ENCODE assay signal across 12 cellular contexts in genomic region chr17:47653442-47653841, GRCh38. TPM values are rescaled to one million over a fixed set of nuclear protein-coding genes. Genes with fewer than 3 reads are reported as not detected.
DNase-seq lines count a peak whose midpoint lies in the region; ATAC-seq and TF ChIP-seq lines count a peak whose summit lies in the region.
"Had no signal": no experiment of that assay in that cellular context is flagged by ENCODE, and none has a peak within 500 bp of the region (broad histone marks: within the 10 kb centered on the region; RNA-seq: fewer than 3 reads in every experiment).

No MANE protein-coding gene starts in this region.

- peaks cover 68% of the 10 kb centered on the region for H3K36me3 Mint-ChIP-seq in activated CD4-positive, alpha-beta memory T cell treated with anti-CD3 and anti-CD28 coated beads for 36 hours
- peaks cover 30% of the 10 kb centered on the region for H3K36me3 Mint-ChIP-seq in mesothelial cell of epicardium

- 44 to 50% methylated on average over 1 of the region's 2 CpGs for WGBS in mesodermal cell (ENCODE audit: insufficient coverage in 2 of 2), 2 experiments

- H3F3A ChIP-seq in DOHH2 (ENCODE audit: control insufficient read depth, insufficient read depth) = peaks cover 26% of the 10 kb centered on the region

- H3K27me3 ChIP-seq in BLaER1 treated with 17β-estradiol and CSF1 and Interleukin-3, amounts not matched to agents 10 nM and 100 nM = no peaks in the 10 kb centered on the region
- no peaks in the 10 kb centered on the region for H3K27me3 ChIP-seq in DOHH2 (ENCODE audit: control insufficient read depth, low read length)
- H3K27me3 ChIP-seq: heart right ventricle had no signal

- no peak for ATAC-seq in GM18505 (IDR thresholded peaks at IDR 0.05; ENCODE audit: unreplicated experiment)
- ATAC-seq: heart right ventricle; naive thymus-derived CD8-positive, alpha-beta T cell had no signal

- H3K4me3 Mint-ChIP-seq in activated CD4-positive, alpha-beta memory T cell treated with anti-CD3 and anti-CD28 coated beads for 36 hours = peak overlapping the region; percentile 48
- no peak overlapping the region for H3K4me3 Mint-ChIP-seq in mesothelial cell of epicardium

- TF ChIP-seq CTCF in DOHH2 (IDR thresholded peaks at IDR 0.05; ENCODE audit: low read depth, low read length, poor library complexity, severe bottlenecking) (no peak), GM10248 (IDR thresholded peaks at IDR 0.05; ENCODE audit: control extremely low read depth, extremely low read depth, low read depth, missing control alignments) (no peak), mesothelial cell of epicardium (IDR thresholded peaks at IDR 0.05; ENCODE audit: unreplicated experiment) (no peak)

- no peaks in the 10 kb centered on the region for H3K9me3 ChIP-seq in BLaER1 treated with 17β-estradiol and CSF1 and Interleukin-3, amounts not matched to agents 10 nM and 100 nM (replicated peaks in 1 of 11)
- H3K9me3 ChIP-seq in DOHH2 (ENCODE audit: control insufficient read depth, insufficient read depth, low read length) (no peaks in the 10 kb centered on the region), mesodermal cell (ENCODE audit: control insufficient read depth, low read length) (no peaks in the 10 kb centered on the region)
- H3K9me3 ChIP-seq: heart right ventricle had no signal

- H3K27me3 Mint-ChIP-seq in activated CD4-positive, alpha-beta memory T cell treated with anti-CD3 and anti-CD28 coated beads for 36 hours = no peaks in the 10 kb centered on the region
- no peaks in the 10 kb centered on the region for H3K27me3 Mint-ChIP-seq in mesothelial cell of epicardium (ENCODE audit: low read depth)
- H3K27me3 Mint-ChIP-seq: naive thymus-derived CD8-positive, alpha-beta T cell had no signal

- H3K4me2 ChIP-seq in BLaER1 treated with 17β-estradiol and CSF1 and Interleukin-3, amounts not matched to agents 10 nM and 100 nM = peak overlapping the region; percentile 79 to 99 (median 90); a peak in 21 of 22 replicates
- peak overlapping the region; percentile 78 for H3K4me2 ChIP-seq in DOHH2 (ENCODE audit: low read length)

- H3K4me1 ChIP-seq in BLaER1 treated with 17β-estradiol and CSF1 and Interleukin-3, amounts not matched to agents 10 nM and 100 nM = peaks cover 56 to 80% (median 76%) of the 10 kb centered on the region in 10 experiments
- H3K4me1 ChIP-seq in DOHH2 (ENCODE audit: control insufficient read depth, low read length) (peaks cover 75% of the 10 kb centered on the region), mesodermal cell (ENCODE audit: control insufficient read depth, insufficient read depth, low read length, poor library complexity, severe bottlenecking) (peaks cover 16% of the 10 kb centered on the region)

- H3K27ac ChIP-seq in BLaER1 treated with 17β-estradiol and CSF1 and Interleukin-3, amounts not matched to agents 10 nM and 100 nM = no peak overlapping the region
- H3K27ac ChIP-seq in DOHH2 (ENCODE audit: low read depth, low read length) (no peak overlapping the region), mesodermal cell (ENCODE audit: low read depth, low read length, severe bottlenecking) (no peak overlapping the region)
- H3K27ac ChIP-seq: heart right ventricle had no signal

- intact Hi-C loops in activated CD4-positive, alpha-beta memory T cell treated with anti-CD3 and anti-CD28 coated beads for 36 hours (cut with micrococcal nuclease) = no loop called here

- peak overlapping the region in 2 of 11 experiments; percentile 5 to 7; a peak in 5 of 22 replicates for H3K9ac ChIP-seq in BLaER1 treated with 17β-estradiol and CSF1 and Interleukin-3, amounts not matched to agents 10 nM and 100 nM

- no peak for DNase-seq in activated CD4-positive, alpha-beta memory T cell treated with anti-CD3 and anti-CD28 coated beads for 36 hours
- DNase-seq in GM10248 (ENCODE audit: extremely low spot score) (no peak), mesothelial cell of epicardium (ENCODE audit: low spot score in 2 of 2, unreplicated experiment in 2 of 2) (no peak)
- DNase-seq: caudate nucleus; heart right ventricle; naive thymus-derived CD8-positive, alpha-beta T cell; NCI-H146; NCI-H526 had no signal

- peaks cover 70% of the 10 kb centered on the region for H3K4me1 Mint-ChIP-seq in activated CD4-positive, alpha-beta memory T cell treated with anti-CD3 and anti-CD28 coated beads for 36 hours (ENCODE audit: low read depth)
- H3K4me1 Mint-ChIP-seq in mesothelial cell of epicardium = peaks cover 31% of the 10 kb centered on the region

- peak overlapping the region; percentile 77 for H3K27ac Mint-ChIP-seq in activated CD4-positive, alpha-beta memory T cell treated with anti-CD3 and anti-CD28 coated beads for 36 hours
- no peak overlapping the region for H3K27ac Mint-ChIP-seq in mesothelial cell of epicardium

- peaks cover 87% of the 10 kb centered on the region for H3K79me2 ChIP-seq in DOHH2 (ENCODE audit: control insufficient read depth, low read length)

- no peaks in the 10 kb centered on the region for H3K9me2 ChIP-seq in DOHH2 (replicated peaks; ENCODE audit: control insufficient read depth, low read length)

- peak overlapping the region in 7 of 10 experiments; percentile 10 to 92 (median 80); a peak in 11 of 20 replicates for H3K4me3 ChIP-seq in BLaER1 treated with 17β-estradiol and CSF1 and Interleukin-3, amounts not matched to agents 10 nM and 100 nM
- H3K4me3 ChIP-seq in DOHH2 (ENCODE audit: low read length) (peak overlapping the region; percentile 14; the same call in 1 of the 2 replicates), mesodermal cell (ENCODE audit: extremely low read depth, insufficient read depth, low read length, poor library complexity, severe bottlenecking) (peak overlapping the region; percentile 9)
- H3K4me3 ChIP-seq: heart right ventricle had no signal

- no peak for TF ChIP-seq POLR2A in GM18505 (IDR thresholded peaks at IDR 0.05; ENCODE audit: borderline replicate concordance, extremely low read depth, insufficient read depth, insufficient read length)

- POLR2A ChIA-PET in activated CD4-positive, alpha-beta memory T cell treated with anti-CD3 and anti-CD28 coated beads for 36 hours (lab: Charles Lee) = interaction anchor here (1.0 to 5.1 kb wide), 2 partner anchors 11 to 44 kb away, joined by 3 to 31 read pairs; no protein-coding TSS in a partner anchor
- POLR2A ChIA-PET in GM10248 (lab: Yijun Ruan, JAX) = no interaction called here

- H3K9me3 Mint-ChIP-seq in activated CD4-positive, alpha-beta memory T cell treated with anti-CD3 and anti-CD28 coated beads for 36 hours = no peaks in the 10 kb centered on the region
- H3K9me3 Mint-ChIP-seq in mesothelial cell of epicardium = no peaks in the 10 kb centered on the region

- H4K20me1 ChIP-seq in BLaER1 treated with 17β-estradiol and CSF1 and Interleukin-3, amounts not matched to agents 10 nM and 100 nM = peaks cover 70 to 79% (median 71%) of the 10 kb centered on the region in 11 experiments
- H4K20me1 ChIP-seq in DOHH2 (ENCODE audit: control insufficient read depth, insufficient read depth, low read depth, low read length) = peaks cover 49% of the 10 kb centered on the region

- CTCF ChIA-PET in activated CD4-positive, alpha-beta memory T cell treated with anti-CD3 and anti-CD28 coated beads for 36 hours (lab: Charles Lee) = interaction anchor here (1.1 to 4.8 kb wide), 2 partner anchors 11 to 51 kb away, joined by 3 to 38 read pairs; no protein-coding TSS in a partner anchor
- CTCF ChIA-PET in GM10248 (lab: Yijun Ruan, JAX) = interaction anchor here (1.5 to 3.6 kb wide), 3 partner anchors 11 to 292 kb away, joined by 3 to 27 read pairs (median 3); no protein-coding TSS in a partner anchor

- peaks cover 72 to 78% (median 76%) of the 10 kb centered on the region in 11 experiments for H3K36me3 ChIP-seq in BLaER1 treated with 17β-estradiol and CSF1 and Interleukin-3, amounts not matched to agents 10 nM and 100 nM
- H3K36me3 ChIP-seq in DOHH2 (ENCODE audit: control insufficient read depth, low read length) = peaks cover 85% of the 10 kb centered on the region
- H3K36me3 ChIP-seq in mesodermal cell (ENCODE audit: control insufficient read depth, insufficient read depth, low read length) = peaks cover 79% of the 10 kb centered on the region

RNA-seq across cellular contexts. Expression of gene KPNB1, which starts 3.7 kb away (rescaled TPM):
- total RNA-seq in activated CD4-positive, alpha-beta memory T cell treated with anti-CD3 and anti-CD28 coated beads for 36 hours = 100 to 1,000 TPM; 475 to 488 TPM
- 379 TPM for polyA plus RNA-seq in mesodermal cell (2013, experiment 1 of 2)
- polyA plus RNA-seq in mesodermal cell (2013, experiment 2 of 2) = 356 TPM
- 284 to 314 TPM (median 302 TPM) in 3 replicates for total RNA-seq in mesothelial cell of epicardium

RNA-seq across cellular contexts. Expression of gene TBKBP1, which starts 40.5 kb away (rescaled TPM):
- 10 to 100 TPM; 11.3 to 13.0 TPM for total RNA-seq in activated CD4-positive, alpha-beta memory T cell treated with anti-CD3 and anti-CD28 coated beads for 36 hours
- polyA plus RNA-seq in mesodermal cell (2013, experiment 1 of 2) = 21.4 TPM
- 16.4 TPM for polyA plus RNA-seq in mesodermal cell (2013, experiment 2 of 2)
- 49.8 to 53.9 TPM (median 52.7 TPM) in 3 replicates for total RNA-seq in mesothelial cell of epicardium

Comparison
In these comparisons a context has a peak if more than half of its experiments do, and no peak if none do; other contexts are left out.
1. H3K4me3 ChIP-seq: peak in every context shown above with its lines; median percentile 80 in BLaER1 treated with 17β-estradiol and CSF1 and Interleukin-3, amounts not matched to agents 10 nM and 100 nM; 14 in DOHH2; 9 in mesodermal cell.